2 cellular contexts compared by ENCODE assay signal in genomic region chr2:118696786-118697465, GRCh38.
TF ChIP-seq lines count a peak whose summit lies in the region.

No MANE protein-coding gene starts in this region.

TF ChIP-seq in SK-N-SH, 30 proteins besides CTCF, POLR2A, EP300 and RAD21 (continued from another document):
- TF ChIP-seq ZBTB33 (IDR thresholded peaks at IDR 0.05; ENCODE audit: borderline replicate concordance, low read depth) (no peak), GATA2 (CRISPR knock-in tag; IDR thresholded peaks at IDR 0.05) (no peak)

TF ChIP-seq in SK-N-SH treated with all-trans-retinoic acid at 6 μM for 48 hours, 23 proteins besides CTCF, POLR2A, EP300 and RAD21 (continued from another document):
- no peak for TF ChIP-seq POU6F1 (CRISPR knock-in tag; IDR thresholded peaks at IDR 0.05; ENCODE audit: borderline replicate concordance, low read depth)
- no peak for TF ChIP-seq PATZ1 (CRISPR knock-in tag; IDR thresholded peaks at IDR 0.05; ENCODE audit: borderline replicate concordance)
- no peak for TF ChIP-seq ZNF8 (CRISPR knock-in tag; IDR thresholded peaks at IDR 0.05)
- TF ChIP-seq ISL1 (CRISPR knock-in tag; IDR thresholded peaks at IDR 0.05), result no peak
- TF ChIP-seq ZNF70 (CRISPR knock-in tag; IDR thresholded peaks at IDR 0.05), result no peak
TF ChIP-seq in SK-N-SH treated with all-trans-retinoic acid at 6 μM for 48 hours: peak in this region for 0.
